8 cellular contexts compared by ENCODE assay signal in genomic region chr3:137121704-137122314, GRCh38.
A peak's percentile ranks its signal among the peaks of the same experiment; 100 is the strongest.
DNase-seq lines count a peak whose midpoint lies in the region; ATAC-seq and TF ChIP-seq lines count a peak whose summit lies in the region.

No MANE protein-coding gene starts in this region.

- no peaks in the 10 kb centered on the region for H3K36me3 Mint-ChIP-seq in brain

- ATAC-seq in HG02642 (IDR thresholded peaks at IDR 0.05; ENCODE audit: poor library complexity, unreplicated experiment) (peak; percentile 78), GM19328 (IDR thresholded peaks at IDR 0.05; ENCODE audit: unreplicated experiment) (no peak)

- peak; percentile 57 to 76 for TF ChIP-seq CTCF in brain (conservative IDR thresholded peaks at IDR 0.05)

- H3K4me3 Mint-ChIP-seq in brain, result no peak overlapping the region

- H3K9me3 Mint-ChIP-seq in brain, result no peaks in the 10 kb centered on the region

- H3K27me3 Mint-ChIP-seq in brain, result no peaks in the 10 kb centered on the region

- peak; percentile 25 for DNase-seq in stimulated activated CD4-positive, alpha-beta T cell treated with anti-CD3 and anti-CD28 coated beads, Interleukin-15, amount 100 ng/mL, for 24 hours
- no peak for DNase-seq in stimulated activated CD4-positive, alpha-beta T cell treated with anti-CD3 and anti-CD28 coated beads, Interleukin-4, amount 100 ng/mL, for 24 hours
- DNase-seq in NCI-H2107 treated with DMSO at 0.1 percent for 48 hours (lab: John Stamatoyannopoulos, UW; ENCODE audit: unreplicated experiment) (peak; percentile 74), medulla oblongata (ENCODE audit: extremely low spot score) (peak; percentile 10), OCI-M2 (lab: John Stamatoyannopoulos, UW; ENCODE audit: unreplicated experiment) (no peak)

- H3K4me1 Mint-ChIP-seq in brain, result no peaks in the 10 kb centered on the region

- H3K27ac Mint-ChIP-seq in brain, result no peak overlapping the region

Comparison
In these comparisons a context has a peak if more than half of its experiments do, and no peak if none do; other contexts are left out.
1. DNase-seq: peak in stimulated activated CD4-positive, alpha-beta T cell treated with anti-CD3 and anti-CD28 coated beads, Interleukin-15, amount 100 ng/mL, for 24 hours (single experiment), NCI-H2107 treated with DMSO at 0.1 percent for 48 hours (single experiment) and medulla oblongata (single experiment); none in stimulated activated CD4-positive, alpha-beta T cell treated with anti-CD3 and anti-CD28 coated beads, Interleukin-4, amount 100 ng/mL, for 24 hours (single experiment) and OCI-M2 (single experiment).